ENCODE assay signal across 1 cellular context in genomic region chr16:70396209-70396904, GRCh38.
TF ChIP-seq lines count a peak whose summit lies in the region.

No MANE protein-coding gene starts in this region.

TF ChIP-seq in HEK293, 187 proteins besides CTCF, POLR2A, EP300 and RAD21 (continued from another document):
- TF ChIP-seq ZNF518A (tag by site-specific recombination; conservative IDR thresholded peaks at IDR 0.05; ENCODE audit: low read depth) (no peak), ZNF561 (tag by site-specific recombination; IDR thresholded peaks at IDR 0.05; ENCODE audit: borderline replicate concordance) (0 out of 2 replicates have a peak, but pooled peaks have one; percentile 48), ZNF10 (tag by site-specific recombination; IDR thresholded peaks at IDR 0.05) (peak; percentile 92), ZNF664 (tag by site-specific recombination; IDR thresholded peaks at IDR 0.05) (no peak), ZNF423 (tag by site-specific recombination; IDR thresholded peaks at IDR 0.05) (no peak), ZBTB17 (tag by site-specific recombination; IDR thresholded peaks at IDR 0.05) (peak; percentile 74), ZIC2 (tag by site-specific recombination; IDR thresholded peaks at IDR 0.05) (peak; percentile 58), PATZ1 (tag by site-specific recombination; IDR thresholded peaks at IDR 0.05) (0 out of 2 replicates have a peak, but pooled peaks have one; percentile 31), ZNF701 (tag by site-specific recombination; IDR thresholded peaks at IDR 0.05) (no peak), ZNF843 (tag by site-specific recombination; IDR thresholded peaks at IDR 0.05) (no peak), ZNF629 (tag by site-specific recombination; IDR thresholded peaks at IDR 0.05) (peak; percentile 88), ATF2 (tag by site-specific recombination; IDR thresholded peaks at IDR 0.05; ENCODE audit: low read depth) (peak; percentile 83), KLF1 (tag by site-specific recombination; IDR thresholded peaks at IDR 0.05) (peak; percentile 66), ZNF610 (tag by site-specific recombination; IDR thresholded peaks at IDR 0.05; ENCODE audit: borderline replicate concordance) (no peak), ZNF48 (tag by site-specific recombination; IDR thresholded peaks at IDR 0.05) (no peak), ZNF660 (tag by site-specific recombination; IDR thresholded peaks at IDR 0.05) (0 out of 2 replicates have a peak, but pooled peaks have one; percentile 25), PRDM10 (tag by site-specific recombination; IDR thresholded peaks at IDR 0.05) (peak; percentile 52; the same call in 1 of the 2 replicates), ZNF335 (tag by site-specific recombination; conservative IDR thresholded peaks at IDR 0.05) (peak; percentile 48), ZNF692 (tag by site-specific recombination; IDR thresholded peaks at IDR 0.05) (0 out of 2 replicates have a peak, but pooled peaks have one; percentile 14), ZNF621 (tag by site-specific recombination; IDR thresholded peaks at IDR 0.05) (no peak), GLIS2 (tag by site-specific recombination; IDR thresholded peaks at IDR 0.05) (peak; percentile 18; the same call in 1 of the 2 replicates), ZNF600 (tag by site-specific recombination; IDR thresholded peaks at IDR 0.05) (peak; percentile 56; the same call in 1 of the 2 replicates), ZNF2 (tag by site-specific recombination; IDR thresholded peaks at IDR 0.05) (no peak), ZNF704 (tag by site-specific recombination; IDR thresholded peaks at IDR 0.05) (no peak), ZBTB44 (tag by site-specific recombination; IDR thresholded peaks at IDR 0.05) (peak; percentile 41), SCRT2 (tag by site-specific recombination; IDR thresholded peaks at IDR 0.05) (no peak), ZNF791 (tag by site-specific recombination; IDR thresholded peaks at IDR 0.05) (no peak)
